20 cellular contexts compared by ENCODE assay signal in the genomic region with DNA sequence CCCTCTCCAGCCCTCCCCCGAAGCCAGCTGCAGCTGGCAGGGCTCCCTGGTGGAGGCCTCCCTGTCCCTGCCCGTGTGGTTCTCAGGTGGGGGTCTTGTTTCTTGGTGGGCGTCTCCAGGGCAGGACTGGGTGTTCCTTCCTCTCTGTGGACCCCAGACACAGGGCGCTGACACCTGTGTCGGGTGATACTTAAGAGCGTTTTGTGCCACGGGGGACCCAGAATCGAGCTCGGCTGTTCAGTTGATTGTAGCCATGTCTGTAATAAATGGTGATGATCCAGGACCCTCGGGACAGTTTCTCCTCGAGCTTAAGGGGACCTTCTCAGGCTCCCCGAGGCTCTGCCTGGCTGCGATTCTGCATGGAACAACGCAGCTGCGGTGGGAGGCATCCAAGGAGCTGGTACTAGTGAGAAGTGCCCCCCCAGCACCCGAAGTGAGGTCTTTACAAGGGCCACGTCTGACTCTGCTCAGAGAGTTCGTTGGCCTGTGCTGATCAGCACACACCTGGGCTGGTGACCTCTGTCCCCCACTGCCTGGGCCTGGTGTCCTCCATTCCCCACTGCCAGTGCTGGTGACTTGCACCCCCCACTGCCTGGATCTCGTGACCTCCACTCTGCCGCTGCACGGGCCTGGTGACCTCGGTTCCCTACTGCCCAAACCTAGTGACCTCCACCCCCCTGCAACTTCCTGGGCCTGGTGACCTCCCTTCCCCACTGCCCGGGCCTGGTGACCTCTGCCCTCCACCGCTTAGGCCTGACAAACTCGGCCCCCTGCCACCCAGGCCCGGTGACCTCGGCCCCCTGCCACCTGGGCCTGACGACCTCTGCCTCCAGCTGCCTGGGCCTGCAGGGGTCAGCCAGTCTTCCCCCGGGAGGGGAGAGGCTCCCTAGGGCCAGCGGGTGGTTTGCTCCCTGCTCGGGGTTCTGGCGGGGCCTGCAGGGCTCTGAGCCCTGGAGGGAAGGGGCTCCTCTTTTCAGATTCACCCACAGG. TPM values are rescaled to one million over a fixed set of nuclear protein-coding genes. Genes with fewer than 3 reads are reported as not detected.
DNase-seq lines count a peak whose midpoint lies in the region; ATAC-seq, FAIRE-seq and TF ChIP-seq lines count a peak whose summit lies in the region.
"Had no signal": no experiment of that assay in that cellular context is flagged by ENCODE, and none has a peak within 500 bp of the region (broad histone marks: within the 10 kb centered on the region; RNA-seq: fewer than 3 reads in every experiment).

No MANE protein-coding gene starts in this region.

- H3K4me3 ChIP-seq in kidney (ENCODE audit: low read length in 2 of 2) (no peak overlapping the region), spleen (no peak overlapping the region)
- H3K4me3 ChIP-seq: PC-9, SJSA1 had no signal

- no peaks in the 10 kb centered on the region for H3K36me3 ChIP-seq in kidney (ENCODE audit: control insufficient read depth in 1 of 2, insufficient read depth in 2 of 2, low read length in 2 of 2)
- no peaks in the 10 kb centered on the region for H3K36me3 ChIP-seq in spleen
- H3K36me3 ChIP-seq: SJSA1 had no signal

- FAIRE-seq in kidney (lab: Jason Lieb, UNC) (no peak), urothelium cell line (lab: Jason Lieb, UNC) (no peak)

- no peak overlapping the region for H3K9ac ChIP-seq in kidney (ENCODE audit: low read length in 2 of 2)

- 71 to 83% (median 76%) methylated on average over 10 to 32 of the region's 32 CpGs for WGBS in spleen, 5 donors

- H3K27me3 Mint-ChIP-seq in activated naive CD4-positive, alpha-beta T cell treated with anti-CD3 and anti-CD28 coated beads, Interleukin-2, amount 10 ng/mL, durations not matched to agents 7 days and 5 days: peaks cover 49% of the 10 kb centered on the region
- H3K27me3 Mint-ChIP-seq in chondrocyte (ENCODE audit: low read depth): peaks cover 47% of the 10 kb centered on the region

- no peak for ATAC-seq in GM18517 (IDR thresholded peaks at IDR 0.05; ENCODE audit: unreplicated experiment)
- ATAC-seq: HCT116 had no signal

- H3K36me3 Mint-ChIP-seq in activated naive CD4-positive, alpha-beta T cell treated with anti-CD3 and anti-CD28 coated beads, Interleukin-2, amount 10 ng/mL, durations not matched to agents 7 days and 5 days: no peaks in the 10 kb centered on the region
- H3K36me3 Mint-ChIP-seq in chondrocyte (ENCODE audit: low read depth): no peaks in the 10 kb centered on the region

- CTCF ChIA-PET in activated naive CD4-positive, alpha-beta T cell treated with anti-CD3 and anti-CD28 coated beads, Interleukin-2, amount 10 ng/mL, durations not matched to agents 7 days and 5 days (lab: Charles Lee): no interaction called here

- H3K4me1 ChIP-seq in kidney (ENCODE audit: control insufficient read depth in 1 of 2, insufficient read depth in 1 of 2, low read depth in 1 of 2, low read length in 2 of 2): no peaks in the 10 kb centered on the region
- no peaks in the 10 kb centered on the region for H3K4me1 ChIP-seq in spleen

- peak overlapping the region; percentile 52 for H3K27ac Mint-ChIP-seq in activated naive CD4-positive, alpha-beta T cell treated with anti-CD3 and anti-CD28 coated beads, Interleukin-2, amount 10 ng/mL, durations not matched to agents 7 days and 5 days
- no peak overlapping the region for H3K27ac Mint-ChIP-seq in chondrocyte (ENCODE audit: unreplicated experiment)

- H3K27ac ChIP-seq in kidney (ENCODE audit: low read depth in 2 of 2, low read length in 2 of 2): no peak overlapping the region
- no peak overlapping the region for H3K27ac ChIP-seq in spleen
- H3K27ac ChIP-seq: 22Rv1, PC-9, RWPE1, SJSA1 had no signal

- intact Hi-C loops in kidney (cut with DNase I): no loop called here
- intact Hi-C loops in spleen (cut with DNase I; ENCODE audit: low total_unique reads): no loop called here

- H3K9me3 Mint-ChIP-seq in activated naive CD4-positive, alpha-beta T cell treated with anti-CD3 and anti-CD28 coated beads, Interleukin-2, amount 10 ng/mL, durations not matched to agents 7 days and 5 days: no peaks in the 10 kb centered on the region
- H3K9me3 Mint-ChIP-seq in chondrocyte (ENCODE audit: low read depth): no peaks in the 10 kb centered on the region

- H3K9me3 ChIP-seq in kidney (ENCODE audit: control insufficient read depth in 1 of 2, low read length in 2 of 2) (no peaks in the 10 kb centered on the region), spleen (no peaks in the 10 kb centered on the region)
- H3K9me3 ChIP-seq: SJSA1 had no signal

- no peak for TF ChIP-seq CTCF in chondrocyte (IDR thresholded peaks at IDR 0.05)
- TF ChIP-seq CTCF in kidney (IDR thresholded peaks at IDR 0.05; ENCODE audit: borderline replicate concordance, extremely low read depth, insufficient read depth): no peak
- TF ChIP-seq CTCF in spleen (IDR thresholded peaks at IDR 0.05 in 8 of 11, conservative IDR thresholded peaks at IDR 0.05 in 3 of 11): no peak

- no peak for TF ChIP-seq POLR2A in spleen (IDR thresholded peaks at IDR 0.05)

- H3K4me3 Mint-ChIP-seq in activated naive CD4-positive, alpha-beta T cell treated with anti-CD3 and anti-CD28 coated beads, Interleukin-2, amount 10 ng/mL, durations not matched to agents 7 days and 5 days: no peak overlapping the region
- H3K4me3 Mint-ChIP-seq in chondrocyte (ENCODE audit: unreplicated experiment): no peak overlapping the region

- DNase-seq in activated naive CD4-positive, alpha-beta T cell treated with anti-CD3 and anti-CD28 coated beads, Interleukin-2, amount 10 ng/mL, durations not matched to agents 7 days and 5 days: no peak
- no peak for DNase-seq in activated naive CD4-positive, alpha-beta T cell treated with Interleukin-2 at 50 U/mL for 16 hours
- DNase-seq in chondrocyte (ENCODE audit: low spot score): peak; percentile 89
- peak; percentile 66 for DNase-seq in kidney
- peak; percentile 65 for DNase-seq in spleen
- no peak for DNase-seq in NCI-H187 (lab: John Stamatoyannopoulos, UW)
- no peak for DNase-seq in urothelium cell line (ENCODE audit: low spot score)
- DNase-seq: AML-193, DMS 273 treated with DMSO at 0.1 percent for 48 hours, GDM1, MV-4-11, NCI-H187 treated with DMSO at 0.1 percent for 48 hours, NCI-H345, NCI-H524 treated with DMSO at 0.1 percent for 48 hours, PC-9 had no signal

- H3K4me1 Mint-ChIP-seq in activated naive CD4-positive, alpha-beta T cell treated with anti-CD3 and anti-CD28 coated beads, Interleukin-2, amount 10 ng/mL, durations not matched to agents 7 days and 5 days: no peaks in the 10 kb centered on the region
- H3K4me1 Mint-ChIP-seq in chondrocyte (ENCODE audit: low read depth): no peaks in the 10 kb centered on the region

- peaks cover 3 to 91% (median 18%) of the 10 kb centered on the region in 7 donors for H3K27me3 ChIP-seq in spleen (replicated peaks in 1 of 7)

RNA-seq across cellular contexts. Expression of a gene that starts 36.0 kb away (rescaled TPM):
- total RNA-seq in chondrocyte: 23.7 to 31.3 TPM (median 25.7 TPM) in 3 replicates
- 31.1 TPM for total RNA-seq in kidney
- polyA plus RNA-seq in kidney (ENCODE audit: insufficient read depth, low read depth, low replicate concordance): 164 TPM
- 10 to 100 TPM; 18.2 to 38.4 (median 25.1) TPM for total RNA-seq in spleen
- polyA plus RNA-seq in spleen: 10 to 100 TPM; 36.7 to 74.2 (median 49.3) TPM

RNA-seq across cellular contexts. Expression of a gene that starts 37.5 kb away (rescaled TPM):
- total RNA-seq in chondrocyte (37.4 to 50.8 TPM (median 48.3 TPM) in 3 replicates), kidney (29.6 TPM), spleen (10 to 100 TPM; 20.3 to 45.0 (median 22.0) TPM)
- polyA plus RNA-seq in kidney (ENCODE audit: insufficient read depth, low read depth, low replicate concordance) (96.7 TPM), spleen (10 to 100 TPM; 59.3 to 77.3 (median 66.2) TPM)

RNA-seq across cellular contexts. Expression of a gene that starts 45.5 kb away (rescaled TPM):
- total RNA-seq in chondrocyte (not detected in 3 replicates), kidney (not detected), spleen (not detected)
- polyA plus RNA-seq in kidney (ENCODE audit: insufficient read depth, low read depth, low replicate concordance) (not detected), spleen (under 1 TPM in 1 of 3 donors, not detected in 2; 0.05 TPM)
- total RNA-seq: PC-9, SJSA1 had no signal

Comparison
In these comparisons a context has a peak if more than half of its experiments do, and no peak if none do; other contexts are left out.
1. DNase-seq: peak in chondrocyte (single experiment), kidney (single experiment) and spleen (single experiment); none in activated naive CD4-positive, alpha-beta T cell treated with anti-CD3 and anti-CD28 coated beads, Interleukin-2, amount 10 ng/mL, durations not matched to agents 7 days and 5 days (single experiment), activated naive CD4-positive, alpha-beta T cell treated with Interleukin-2 at 50 U/mL for 16 hours (single experiment), NCI-H187 (0 of 2) and urothelium cell line (single experiment).